ENCODE assay signal across 27 cellular contexts in the genomic region with DNA sequence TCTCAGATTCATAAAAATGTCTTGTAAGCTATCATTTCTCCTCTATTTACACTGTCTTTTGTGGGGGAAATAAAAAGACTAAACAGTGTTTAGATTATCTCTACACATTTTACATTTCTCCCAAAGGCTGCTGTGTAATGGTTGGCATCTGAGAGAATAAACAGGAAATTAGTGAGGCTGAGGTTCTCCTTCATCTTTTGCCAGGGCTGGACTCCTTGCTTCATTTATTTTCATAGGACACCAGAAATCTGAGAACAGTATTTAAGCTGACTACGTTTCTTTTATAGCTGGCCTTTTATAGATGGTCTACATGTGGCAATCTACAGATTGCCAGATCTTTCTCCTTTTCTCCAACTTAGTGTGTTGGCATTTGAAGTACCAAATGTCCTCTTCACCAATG. TPM values are rescaled to one million over a fixed set of nuclear protein-coding genes. Genes with fewer than 3 reads are reported as not detected.
A peak's percentile ranks its signal among the peaks of the same experiment; 100 is the strongest.
DNase-seq lines count a peak whose midpoint lies in the region; ATAC-seq, FAIRE-seq and TF ChIP-seq lines count a peak whose summit lies in the region.
"Had no signal": no experiment of that assay in that cellular context is flagged by ENCODE, and none has a peak within 500 bp of the region (broad histone marks: within the 10 kb centered on the region; RNA-seq: fewer than 3 reads in every experiment).

No MANE protein-coding gene starts in this region.

- FAIRE-seq in GM12892 (lab: Jason Lieb, UNC), result no peak
- FAIRE-seq: keratinocyte, urothelium cell line had no signal

- H3K36me3 ChIP-seq in IMR-90 (ENCODE audit: control insufficient read depth, insufficient read depth, low read length), result no peaks in the 10 kb centered on the region
- peaks cover 0 to 8% of the 10 kb centered on the region in 2 experiments for H3K36me3 ChIP-seq in mesenchymal stem cell (ENCODE audit: control insufficient read depth in 1 of 2, insufficient read depth in 2 of 2, low read depth in 1 of 2, low read length in 2 of 2)
- H3K36me3 ChIP-seq: breast epithelium had no signal

- CTCF ChIA-PET in IMR-90 (lab: Yijun Ruan, JAX), result interaction anchor here (0.9 kb wide), 1 partner anchor 11 kb away, joined by 4 read pairs; no protein-coding TSS in a partner anchor

- H2BK15ac ChIP-seq in IMR-90 (ENCODE audit: low read depth, low read length) (no peak overlapping the region), mesenchymal stem cell (ENCODE audit: low read depth, poor library complexity, severe bottlenecking) (no peak overlapping the region)

- H4K5ac ChIP-seq in IMR-90 (ENCODE audit: low read depth, low read length), result no peak overlapping the region

- TF ChIP-seq CTCF in AG10803 (conservative IDR thresholded peaks at IDR 0.05; ENCODE audit: low read length) (no peak), IMR-90 (conservative IDR thresholded peaks at IDR 0.05; ENCODE audit: low read depth, low read length) (no peak), chondrocyte (IDR thresholded peaks at IDR 0.05) (no peak), dorsolateral prefrontal cortex (IDR thresholded peaks at IDR 0.05 in 54 of 56, conservative IDR thresholded peaks at IDR 0.05 in 2 of 56; ENCODE audit: low read depth in 1 of 56, partially characterized antibody in 56 of 56) (no peak)

- no peak overlapping the region for H3K18ac ChIP-seq in IMR-90 (ENCODE audit: low read depth, low read length)
- H3K18ac ChIP-seq in mesenchymal stem cell (ENCODE audit: low read depth in 1 of 2, low read length in 2 of 2), result no peak overlapping the region

- H3K27me3 ChIP-seq in IMR-90 (ENCODE audit: control insufficient read depth, insufficient read depth, low read length) (no peaks in the 10 kb centered on the region), mesenchymal stem cell (ENCODE audit: control insufficient read depth in 1 of 2, insufficient read depth in 1 of 2, low read length in 2 of 2) (no peaks in the 10 kb centered on the region), dorsolateral prefrontal cortex (no peaks in the 10 kb centered on the region)
- H3K27me3 ChIP-seq: breast epithelium had no signal

- H3K56ac ChIP-seq in IMR-90 (ENCODE audit: extremely low read depth, insufficient read depth, low read length), result no peak overlapping the region

- no peak overlapping the region for H2BK20ac ChIP-seq in IMR-90 (ENCODE audit: low read depth, low read length)

- H2BK5ac ChIP-seq in IMR-90 (ENCODE audit: low read depth, low read length, poor library complexity, severe bottlenecking), result peak overlapping the region; percentile 59
- no peak overlapping the region for H2BK5ac ChIP-seq in mesenchymal stem cell (ENCODE audit: low read depth, low read length, poor library complexity, severe bottlenecking)

- no peak overlapping the region for H2AK9ac ChIP-seq in IMR-90 (replicated peaks; ENCODE audit: low read depth, low read length, poor library complexity)

- H3K4me1 Mint-ChIP-seq in chondrocyte (ENCODE audit: low read depth), result peaks cover 47% of the 10 kb centered on the region
- H3K4me1 Mint-ChIP-seq: activated B cell treated with CpG ODN at 0.5 μM for 24 hours; activated naive CD8-positive, alpha-beta T cell treated with anti-CD3 and anti-CD28 coated beads, Interleukin-2, amount 50 U/mL, for 24 hours; stimulated activated naive B cell treated with anti-CD40 and anti-IgM and Interleukin-4, amounts not matched to agents 10 μg/mL and 1 μg/mL and 100 μg/mL, for 72 hours had no signal

- no peaks in the 10 kb centered on the region; the same call in 1 of the 2 replicates for H4K20me1 ChIP-seq in IMR-90 (ENCODE audit: insufficient read depth, low read length)

- H3K9me1 ChIP-seq in IMR-90 (ENCODE audit: insufficient read depth, low read length), result peaks cover 7% of the 10 kb centered on the region

- peak; percentile 77 for ATAC-seq in IMR-90 (ENCODE audit: low read depth)
- ATAC-seq: activated naive CD8-positive, alpha-beta T cell treated with anti-CD3 and anti-CD28 coated beads, Interleukin-2, amount 50 U/mL, for 24 hours; CD8-positive, alpha-beta T cell; psoas muscle; SK-N-SH treated with all-trans-retinoic acid at 6 μM for 48 hours; stimulated activated naive B cell treated with anti-CD40 and anti-IgM and Interleukin-4, amounts not matched to agents 10 μg/mL and 1 μg/mL and 100 μg/mL, for 72 hours had no signal

- in situ Hi-C loops in IMR-90 (cut with MboI; ENCODE audit: low sequenced_read_pairs), result no loop called here

- dilution Hi-C loops in IMR-90 (cut with HindIII; ENCODE audit: low sequenced_read_pairs, unreplicated experiment), result no loop called here

- H2AK5ac ChIP-seq in IMR-90 (ENCODE audit: low read depth, low read length), result no peak overlapping the region
- no peak overlapping the region for H2AK5ac ChIP-seq in mesenchymal stem cell (ENCODE audit: low read length, severe bottlenecking)

- POLR2A ChIA-PET in IMR-90 (lab: Charles Lee; ENCODE audit: unreplicated experiment), result no interaction called here

- no peak overlapping the region for H3K9ac ChIP-seq in IMR-90 (ENCODE audit: low read depth, low read length)
- H3K9ac ChIP-seq in mesenchymal stem cell (ENCODE audit: low read length), result no peak overlapping the region

- no peak overlapping the region for H2BK120ac ChIP-seq in IMR-90 (ENCODE audit: low read depth, low read length)
- no peak overlapping the region for H2BK120ac ChIP-seq in mesenchymal stem cell (ENCODE audit: low read depth, low read length)

- H4K8ac ChIP-seq in IMR-90 (ENCODE audit: low read depth in 2 of 2, low read length in 2 of 2) (0 out of 4 replicates have a peak overlapping the region, but pooled peaks of 1 of the 2 experiments have one; percentile 40), mesenchymal stem cell (ENCODE audit: low read length) (no peak overlapping the region)

- intact Hi-C loops in IMR-90 (cut with micrococcal nuclease), result loop anchor here (5.0 kb wide), 1 partner anchor 258 kb away; no protein-coding TSS in a partner anchor
- intact Hi-C loops in dorsolateral prefrontal cortex (cut with DNase I), result no loop called here

- no CpG with 5 or more reads among the region's 1 CpG for WGBS in IMR-90 (ENCODE audit: extremely low coverage in 2 of 2, insufficient read length in 1 of 2), 2 experiments
- no CpG with 5 or more reads among the region's 1 CpG for WGBS in mesenchymal stem cell

- H3K23ac ChIP-seq in IMR-90 (ENCODE audit: low read depth, low read length), result no peak overlapping the region
- no peak overlapping the region for H3K23ac ChIP-seq in mesenchymal stem cell (ENCODE audit: low read length in 2 of 2)

- TF ChIP-seq POLR2A in IMR-90 (IDR thresholded peaks at IDR 0.05; ENCODE audit: low read depth, low read length) (no peak), GM12892 (IDR thresholded peaks at IDR 0.05; ENCODE audit: low read depth, low read length) (no peak)

- no peak for TF ChIP-seq RAD21 in IMR-90 (IDR thresholded peaks at IDR 0.05; ENCODE audit: low read length)

- H3K79me1 ChIP-seq in IMR-90 (ENCODE audit: low read depth in 1 of 2, low read length in 2 of 2), result peaks cover 37 to 63% of the 10 kb centered on the region in 2 experiments
- peaks cover 14% of the 10 kb centered on the region for H3K79me1 ChIP-seq in mesenchymal stem cell (replicated peaks; ENCODE audit: low read length, poor library complexity, severe bottlenecking)

- no peak overlapping the region for H3K4me3 ChIP-seq in AG10803 (ENCODE audit: low read length)
- H3K4me3 ChIP-seq in IMR-90 (ENCODE audit: insufficient read depth, low read depth, low read length), result no peak overlapping the region
- no peak overlapping the region for H3K4me3 ChIP-seq in mesenchymal stem cell (ENCODE audit: insufficient read depth in 1 of 2, low read depth in 1 of 2, low read length in 2 of 2)
- no peak overlapping the region for H3K4me3 ChIP-seq in dorsolateral prefrontal cortex
- H3K4me3 ChIP-seq: breast epithelium, coronary artery, lung, psoas muscle had no signal

- H3K9me3 Mint-ChIP-seq in chondrocyte (ENCODE audit: low read depth), result no peaks in the 10 kb centered on the region
- H3K9me3 Mint-ChIP-seq: activated B cell treated with CpG ODN at 0.5 μM for 24 hours; activated naive CD8-positive, alpha-beta T cell treated with anti-CD3 and anti-CD28 coated beads, Interleukin-2, amount 50 U/mL, for 24 hours; CD8-positive, alpha-beta T cell; stimulated activated naive B cell treated with anti-CD40 and anti-IgM and Interleukin-4, amounts not matched to agents 10 μg/mL and 1 μg/mL and 100 μg/mL, for 72 hours had no signal

- peak overlapping the region; percentile 24 for H3K27ac Mint-ChIP-seq in chondrocyte (ENCODE audit: unreplicated experiment)
- H3K27ac Mint-ChIP-seq: activated B cell treated with CpG ODN at 0.5 μM for 24 hours; activated naive CD8-positive, alpha-beta T cell treated with anti-CD3 and anti-CD28 coated beads, Interleukin-2, amount 50 U/mL, for 24 hours; CD8-positive, alpha-beta T cell; stimulated activated naive B cell treated with anti-CD40 and anti-IgM and Interleukin-4, amounts not matched to agents 10 μg/mL and 1 μg/mL and 100 μg/mL, for 72 hours had no signal

- H3K4me2 ChIP-seq in IMR-90 (ENCODE audit: low read depth, low read length), result peak overlapping the region; percentile 56; the same call in 1 of the 2 replicates
- H3K4me2 ChIP-seq in mesenchymal stem cell (ENCODE audit: low read length, poor library complexity, severe bottlenecking), result no peak overlapping the region

- no peaks in the 10 kb centered on the region for H3K36me3 Mint-ChIP-seq in chondrocyte (ENCODE audit: low read depth)
- H3K36me3 Mint-ChIP-seq: CD8-positive, alpha-beta T cell; stimulated activated naive B cell treated with anti-CD40 and anti-IgM and Interleukin-4, amounts not matched to agents 10 μg/mL and 1 μg/mL and 100 μg/mL, for 72 hours had no signal

- no peak overlapping the region for H2AFZ ChIP-seq in IMR-90 (replicated peaks; ENCODE audit: low read length, poor library complexity)
- H2AFZ ChIP-seq in mesenchymal stem cell (ENCODE audit: low read depth, low read length), result no peak overlapping the region

- no TSS peak for BruUV-seq in IMR-90 (replicated peaks; lab: Mats Ljungman, UMichigan)

- DNase-seq in AG10803 (ENCODE audit: low read depth) (peak; percentile 49), IMR-90 (peak; percentile 68), chondrocyte (ENCODE audit: low spot score) (no peak), mesenchymal stem cell (peak; percentile 10), dorsolateral prefrontal cortex (no peak), GM12892 (ENCODE audit: insufficient read length) (no peak), ecto neural progenitor cell (ENCODE audit: low spot score) (no peak)
- DNase-seq in stimulated activated CD4-positive, alpha-beta T cell treated with anti-CD3 and anti-CD28 coated beads, Interleukin-4, amount 100 ng/mL, for 1 hour, result no peak
- DNase-seq: activated B cell treated with CpG ODN at 0.5 μM for 24 hours; activated CD4-positive, alpha-beta T cell treated with anti-CD3 and anti-CD28 coated beads, Interleukin-2, amount 50 U/mL, for 48 hours; activated effector memory CD4-positive, alpha-beta T cell treated with anti-CD3 and anti-CD28 coated beads, Interleukin-2, amount 50 U/mL, for 16 hours; activated naive CD8-positive, alpha-beta T cell treated with anti-CD3 and anti-CD28 coated beads, Interleukin-2, amount 50 U/mL, for 24 hours; AML-193; CD8-positive, alpha-beta T cell; DMS79 treated with DMSO at 0.1 percent for 48 hours; foreskin melanocyte; NCI-H1417; NCI-H2107; psoas muscle; stimulated activated naive B cell treated with anti-CD40 and anti-IgM and Interleukin-4, amounts not matched to agents 10 μg/mL and 1 μg/mL and 100 μg/mL, for 72 hours had no signal

- H3K4ac ChIP-seq in IMR-90 (ENCODE audit: low read depth, low read length) (no peak overlapping the region), mesenchymal stem cell (ENCODE audit: low read depth in 1 of 2, low read length in 2 of 2) (no peak overlapping the region)

- H3K27ac ChIP-seq in IMR-90 (ENCODE audit: insufficient read depth, low read length), result no peak overlapping the region
- H3K27ac ChIP-seq in mesenchymal stem cell (ENCODE audit: low read length, poor library complexity, severe bottlenecking), result no peak overlapping the region
- peak overlapping the region in 1 of 59 donors; percentile 9 for H3K27ac ChIP-seq in dorsolateral prefrontal cortex
- H3K27ac ChIP-seq: coronary artery, psoas muscle had no signal

- H2BK12ac ChIP-seq in mesenchymal stem cell (ENCODE audit: low read length in 2 of 2), result no peak overlapping the region

- H3K9me3 ChIP-seq in IMR-90 (ENCODE audit: control insufficient read depth, insufficient read depth, low read length), result no peaks in the 10 kb centered on the region
- H3K9me3 ChIP-seq in mesenchymal stem cell (ENCODE audit: control insufficient read depth, low read length), result no peaks in the 10 kb centered on the region
- H3K9me3 ChIP-seq: breast epithelium, psoas muscle had no signal

- H3K27me3 Mint-ChIP-seq in chondrocyte (ENCODE audit: low read depth), result no peaks in the 10 kb centered on the region
- H3K27me3 Mint-ChIP-seq: activated B cell treated with CpG ODN at 0.5 μM for 24 hours; activated naive CD8-positive, alpha-beta T cell treated with anti-CD3 and anti-CD28 coated beads, Interleukin-2, amount 50 U/mL, for 24 hours; stimulated activated naive B cell treated with anti-CD40 and anti-IgM and Interleukin-4, amounts not matched to agents 10 μg/mL and 1 μg/mL and 100 μg/mL, for 72 hours had no signal

- H3K4me3 Mint-ChIP-seq in chondrocyte (ENCODE audit: unreplicated experiment), result no peak overlapping the region
- H3K4me3 Mint-ChIP-seq: activated B cell treated with CpG ODN at 0.5 μM for 24 hours; activated naive CD8-positive, alpha-beta T cell treated with anti-CD3 and anti-CD28 coated beads, Interleukin-2, amount 50 U/mL, for 24 hours; CD8-positive, alpha-beta T cell; stimulated activated naive B cell treated with anti-CD40 and anti-IgM and Interleukin-4, amounts not matched to agents 10 μg/mL and 1 μg/mL and 100 μg/mL, for 72 hours had no signal

- no peak overlapping the region for H4K91ac ChIP-seq in IMR-90 (ENCODE audit: insufficient read depth, low read depth, low read length)
- no peak overlapping the region for H4K91ac ChIP-seq in mesenchymal stem cell (ENCODE audit: low read length)

- peaks cover 16% of the 10 kb centered on the region for H3K4me1 ChIP-seq in IMR-90 (ENCODE audit: control insufficient read depth, insufficient read depth, low read length)
- H3K4me1 ChIP-seq in mesenchymal stem cell (ENCODE audit: control insufficient read depth, insufficient read depth, low read depth, low read length), result peaks cover 2% of the 10 kb centered on the region
- H3K4me1 ChIP-seq: breast epithelium, psoas muscle had no signal

- H3K14ac ChIP-seq in IMR-90 (replicated peaks; ENCODE audit: low read depth, low read length) (no peak overlapping the region), mesenchymal stem cell (ENCODE audit: low read length in 2 of 2) (no peak overlapping the region)

RNA-seq across cellular contexts. Expression of a gene that starts 41.5 kb away (rescaled TPM):
- total RNA-seq in IMR-90 (2012; rRNA removed) (24.0 and 28.3 TPM in 2 replicates), chondrocyte (13.3 to 26.1 TPM (median 13.3 TPM) in 3 replicates), dorsolateral prefrontal cortex (10 to 100 TPM in 119 of 120 experiments, 1 to 10 TPM in 1; 9.7 to 33.7 (median 22.0) TPM)
- 9.1 and 12.5 TPM in 2 replicates for polyA plus RNA-seq in IMR-90 (2012; rRNA removed)
- 1.9 and 2.7 TPM in 2 replicates for polyA plus RNA-seq in IMR-90 (2012; cell fraction: cytosol; rRNA removed)
- polyA plus RNA-seq in IMR-90 (2012; cell fraction: nucleus; rRNA removed; ENCODE audit: low replicate concordance), result 3.8 and 32.9 TPM in 2 replicates
- polyA plus RNA-seq in mesenchymal stem cell (2013, experiment 1 of 2), result 3.5 TPM
- polyA plus RNA-seq in mesenchymal stem cell (2013, experiment 2 of 2), result 3.8 TPM
- polyA plus RNA-seq in GM12892 (2012; ENCODE audit: missing spikeins), result not detected
- total RNA-seq: activated B cell treated with CpG ODN at 0.5 μM for 24 hours; CD8-positive, alpha-beta T cell; T-helper 2 cell treated with Interferon-gamma antibody and Interleukin-4, amounts not matched to agents 100 ng/mL and 5 ng/mL, for 36 hours had no signal

Comparison
In these comparisons a context has a peak if more than half of its experiments do, and no peak if none do; other contexts are left out.
1. DNase-seq: peak in AG10803 (single experiment), IMR-90 (single experiment) and mesenchymal stem cell (single experiment); none in chondrocyte (single experiment), dorsolateral prefrontal cortex (0 of 10), stimulated activated CD4-positive, alpha-beta T cell treated with anti-CD3 and anti-CD28 coated beads, Interleukin-4, amount 100 ng/mL, for 1 hour (single experiment), GM12892 (single experiment) and ecto neural progenitor cell (single experiment).